ENCODE assay signal across 8 cellular contexts in genomic region chr3:14175383-14176037, GRCh38. TPM values are rescaled to one million over a fixed set of nuclear protein-coding genes. Genes with fewer than 3 reads are reported as not detected.
DNase-seq lines count a peak whose midpoint lies in the region; ATAC-seq and TF ChIP-seq lines count a peak whose summit lies in the region.

No MANE protein-coding gene starts in this region.

- no peaks in the 10 kb centered on the region for H3K9me2 ChIP-seq in MM.1S (replicated peaks; ENCODE audit: insufficient read depth, low read length)

- H3K79me2 ChIP-seq in MM.1S (ENCODE audit: low read length), result peaks cover 54% of the 10 kb centered on the region

- intact Hi-C loops in body of pancreas (cut with DNase I), result no loop called here

- no peak for ATAC-seq in HG03097 (IDR thresholded peaks at IDR 0.05; ENCODE audit: low FRiP score, unreplicated experiment)
- no peak for ATAC-seq in body of pancreas

- H3K4me3 ChIP-seq in GM12865 (ENCODE audit: low read depth, low read length) (peak overlapping the region; percentile 30), MM.1S (ENCODE audit: low read length) (peak overlapping the region; percentile 10; the same call in 1 of the 2 replicates), body of pancreas (no peak overlapping the region)

- WGBS in body of pancreas, 2 donors, result 46 to 51% methylated on average over 3 of the region's 3 CpGs

- H3K27me3 Mint-ChIP-seq in neural crest cell (ENCODE audit: low read depth), result no peaks in the 10 kb centered on the region

- peak overlapping the region; percentile 36; the same call in 1 of the 2 replicates for H3K27ac ChIP-seq in MM.1S (ENCODE audit: low read length)
- H3K27ac ChIP-seq in body of pancreas, result no peak overlapping the region

- no peak for TF ChIP-seq POLR2A in body of pancreas (IDR thresholded peaks at IDR 0.05)

- no peaks in the 10 kb centered on the region for H4K20me1 ChIP-seq in MM.1S (ENCODE audit: insufficient read depth, low read length)

- H3K9ac ChIP-seq in MM.1S (ENCODE audit: low read length), result peak overlapping the region; percentile 5; the same call in 1 of the 2 replicates

- H3K4me1 Mint-ChIP-seq in neural crest cell, result peaks cover 45% of the 10 kb centered on the region

- peaks cover 13% of the 10 kb centered on the region for H3K36me3 Mint-ChIP-seq in neural crest cell (ENCODE audit: low read depth)

- H3K9me3 Mint-ChIP-seq in neural crest cell, result no peaks in the 10 kb centered on the region

- H3K4me1 ChIP-seq in MM.1S (ENCODE audit: low read length) (peaks cover 30% of the 10 kb centered on the region), body of pancreas (peaks cover 41% of the 10 kb centered on the region)

- TF ChIP-seq CTCF in GM12865 (IDR thresholded peaks at IDR 0.05; ENCODE audit: insufficient read depth, low read depth, low read length, missing control alignments) (no peak), MM.1S (IDR thresholded peaks at IDR 0.05; ENCODE audit: low read length) (no peak), neural crest cell (conservative IDR thresholded peaks at IDR 0.05) (no peak), body of pancreas (IDR thresholded peaks at IDR 0.05) (no peak)

- H3K4me3 Mint-ChIP-seq in neural crest cell, result peak overlapping the region; percentile 60

- no peaks in the 10 kb centered on the region for H3K27me3 ChIP-seq in MM.1S (replicated peaks; ENCODE audit: insufficient read depth, low read length)
- H3K27me3 ChIP-seq in body of pancreas, result no peaks in the 10 kb centered on the region

- H3K9me3 ChIP-seq in MM.1S (replicated peaks; ENCODE audit: insufficient read depth, low read length), result no peaks in the 10 kb centered on the region
- H3K9me3 ChIP-seq in body of pancreas, result no peaks in the 10 kb centered on the region

- H3F3A ChIP-seq in MM.1S (ENCODE audit: insufficient read depth, low read length), result peaks cover 12% of the 10 kb centered on the region

- H3K4me2 ChIP-seq in MM.1S (ENCODE audit: low read depth, low read length), result peak overlapping the region; percentile 53

- no peak overlapping the region for H2AFZ ChIP-seq in MM.1S (ENCODE audit: low read length)

- H3K36me3 ChIP-seq in MM.1S (replicated peaks; ENCODE audit: insufficient read depth, low read length) (no peaks in the 10 kb centered on the region; the same call in 1 of the 2 replicates), body of pancreas (replicated peaks in 1 of 2; ENCODE audit: insufficient read depth in 1 of 2, low read depth in 2 of 2) (peaks cover 6 to 7% of the 10 kb centered on the region in 2 donors)

- DNase-seq in GM12865 (ENCODE audit: low read depth) (peak; percentile 66), MM.1S (peak; percentile 77), neural crest cell (ENCODE audit: low read depth, low spot score) (no peak), body of pancreas (no peak), anterior cingulate cortex (lab: John Stamatoyannopoulos, UW) (no peak), NCI-H226 (no peak)
- peak; percentile 38 to 39 for DNase-seq in activated T-cell treated with anti-CD3 and anti-CD28 coated beads, Interleukin-2, amount 50 U/mL, for 48 hours

- H3K27ac Mint-ChIP-seq in neural crest cell (ENCODE audit: unreplicated experiment), result no peak overlapping the region

RNA-seq across cellular contexts. Expression of gene XPC, which starts 2.9 kb away (rescaled TPM):
- total RNA-seq in neural crest cell (37.3 and 41.6 TPM in 2 replicates), body of pancreas (10 to 100 TPM; 33.2 to 34.9 TPM)

RNA-seq across cellular contexts. Expression of gene LSM3, which starts 3.1 kb away (rescaled TPM):
- 18.3 and 19.1 TPM in 2 replicates for total RNA-seq in neural crest cell
- total RNA-seq in body of pancreas, result 1 to 10 TPM; 5.3 to 6.0 TPM

RNA-seq across cellular contexts. Expression of gene TMEM43, which starts 50.7 kb away (rescaled TPM):
- total RNA-seq in neural crest cell, result 42.7 and 42.9 TPM in 2 replicates
- 10 to 100 TPM; 21.8 to 38.4 TPM for total RNA-seq in body of pancreas

RNA-seq across cellular contexts. Expression of gene CHCHD4, which starts 50.8 kb away (rescaled TPM):
- total RNA-seq in neural crest cell (16.9 and 17.0 TPM in 2 replicates), body of pancreas (1 to 10 TPM; 1.3 to 7.0 TPM)

Comparison
In these comparisons a context has a peak if more than half of its experiments do, and no peak if none do; other contexts are left out.
1. DNase-seq: peak in GM12865 (single experiment), MM.1S (single experiment) and activated T-cell treated with anti-CD3 and anti-CD28 coated beads, Interleukin-2, amount 50 U/mL, for 48 hours (2 of 2); none in neural crest cell (single experiment), body of pancreas (0 of 4), anterior cingulate cortex (0 of 58) and NCI-H226 (single experiment).
2. H3K4me3 ChIP-seq: peak in GM12865 (single experiment) and MM.1S (single experiment); none in body of pancreas (0 of 2).